In genomic region chr5:119072496-119072895, GRCh38 we compare ENCODE assay signal across 9 cellular contexts. TPM values are rescaled to one million over a fixed set of nuclear protein-coding genes. Genes with fewer than 3 reads are reported as not detected.
DNase-seq lines count a peak whose midpoint lies in the region; ATAC-seq, FAIRE-seq and TF ChIP-seq lines count a peak whose summit lies in the region.
"Had no signal": no experiment of that assay in that cellular context is flagged by ENCODE, and none has a peak within 500 bp of the region (broad histone marks: within the 10 kb centered on the region; RNA-seq: fewer than 3 reads in every experiment).

No MANE protein-coding gene starts in this region.

- H3K4ac ChIP-seq in mesendoderm (ENCODE audit: low read depth, low read length) = no peak overlapping the region

- H2BK5ac ChIP-seq in mesendoderm (ENCODE audit: low read length) = no peak overlapping the region

- peaks cover 22% of the 10 kb centered on the region for H3K79me2 ChIP-seq in mesendoderm (ENCODE audit: control insufficient read depth, insufficient read depth, low read length)

- H3K27ac Mint-ChIP-seq in stimulated activated naive CD8-positive, alpha-beta T cell treated with anti-CD3 and anti-CD28 coated beads, Interleukin-15, Interleukin-2, amounts not matched to agents 100 ng/mL and 50 ng/mL, for 24 hours = peak overlapping the region; percentile 9

- H3K4me1 ChIP-seq in ascending aorta = peaks cover 0 to 26% of the 10 kb centered on the region in 2 donors
- H3K4me1 ChIP-seq in mesendoderm (ENCODE audit: control insufficient read depth, low read depth, low read length) = no peaks in the 10 kb centered on the region
- H3K4me1 ChIP-seq in small intestine (ENCODE audit: control insufficient read depth in 2 of 2, insufficient read depth in 1 of 2, low read depth in 1 of 2, low read length in 1 of 2) = peaks cover 0 to 3% of the 10 kb centered on the region in 2 donors

- no peak for FAIRE-seq in small intestine (lab: Jason Lieb, UNC)
- FAIRE-seq: TTC549 had no signal

- peak overlapping the region; percentile 73 for H3K4me3 Mint-ChIP-seq in stimulated activated naive CD8-positive, alpha-beta T cell treated with anti-CD3 and anti-CD28 coated beads, Interleukin-15, Interleukin-2, amounts not matched to agents 100 ng/mL and 50 ng/mL, for 24 hours

- H2AK5ac ChIP-seq in mesendoderm (ENCODE audit: low read length) = no peak overlapping the region

- no peak overlapping the region for H4K8ac ChIP-seq in mesendoderm (ENCODE audit: low read depth, low read length)

- H3K27me3 ChIP-seq in ascending aorta (no peaks in the 10 kb centered on the region), mesendoderm (ENCODE audit: insufficient read depth, low read length, poor library complexity) (no peaks in the 10 kb centered on the region), small intestine (ENCODE audit: control insufficient read depth in 2 of 2, insufficient read depth in 2 of 2, low read length in 2 of 2) (no peaks in the 10 kb centered on the region)

- no peak for TF ChIP-seq CTCF in ascending aorta (IDR thresholded peaks at IDR 0.05)

- H2BK15ac ChIP-seq in mesendoderm (replicated peaks; ENCODE audit: low read depth) = no peak overlapping the region

- H3K9me3 ChIP-seq in ascending aorta = no peaks in the 10 kb centered on the region
- H3K9me3 ChIP-seq in small intestine (ENCODE audit: control insufficient read depth, low read depth) = no peaks in the 10 kb centered on the region

- H3K18ac ChIP-seq in mesendoderm (ENCODE audit: low read length) = no peak overlapping the region

- H3K27me3 Mint-ChIP-seq in stimulated activated naive CD8-positive, alpha-beta T cell treated with anti-CD3 and anti-CD28 coated beads, Interleukin-15, Interleukin-2, amounts not matched to agents 100 ng/mL and 50 ng/mL, for 24 hours = no peaks in the 10 kb centered on the region

- intact Hi-C loops in ascending aorta (cut with DNase I) = loop anchor here (5.0 kb wide), 1 partner anchor 340 kb away; no protein-coding TSS in a partner anchor

- WGBS in mesendoderm (ENCODE audit: extremely low coverage, insufficient coverage, low lambda C conversion rate) = no CpG with 5 or more reads among the region's 2 CpGs
- WGBS in small intestine, 3 donors = 34 to 68% (median 41%) methylated on average over 2 of the region's 2 CpGs

- no peak overlapping the region for H2BK120ac ChIP-seq in mesendoderm (ENCODE audit: low read depth, low read length)

- H3K9me3 Mint-ChIP-seq in stimulated activated naive CD8-positive, alpha-beta T cell treated with anti-CD3 and anti-CD28 coated beads, Interleukin-15, Interleukin-2, amounts not matched to agents 100 ng/mL and 50 ng/mL, for 24 hours = no peaks in the 10 kb centered on the region

- no peaks in the 10 kb centered on the region for H3K36me3 ChIP-seq in ascending aorta
- H3K36me3 ChIP-seq in mesendoderm (ENCODE audit: control insufficient read depth, insufficient read depth, low read length) = no peaks in the 10 kb centered on the region
- H3K36me3 ChIP-seq in small intestine (ENCODE audit: control insufficient read depth in 2 of 2, insufficient read depth in 2 of 2, low read length in 2 of 2) = no peaks in the 10 kb centered on the region

- H3K27ac ChIP-seq in ascending aorta (no peak overlapping the region), mesendoderm (ENCODE audit: low read depth, low read length) (no peak overlapping the region), small intestine (ENCODE audit: low read depth in 1 of 2, low read length in 1 of 2) (no peak overlapping the region)

- H3K79me1 ChIP-seq in mesendoderm (ENCODE audit: low read length) = peaks cover 3% of the 10 kb centered on the region

- DNase-seq in stimulated activated naive CD8-positive, alpha-beta T cell treated with anti-CD3 and anti-CD28 coated beads, Interleukin-15, Interleukin-2, amounts not matched to agents 100 U/mL and 50 U/mL, for 24 hours = no peak
- no peak for DNase-seq in ascending aorta (ENCODE audit: low spot score in 2 of 2)
- DNase-seq in mesendoderm = no peak
- DNase-seq in small intestine = no peak
- DNase-seq in HuH-7 (ENCODE audit: low spot score) = no peak
- no peak for DNase-seq in SHP77 treated with DMSO at 0.1 percent for 48 hours (lab: John Stamatoyannopoulos, UW)
- DNase-seq in NCI-H446 (lab: John Stamatoyannopoulos, UW) = no peak

- peaks cover 6% of the 10 kb centered on the region for H3K36me3 Mint-ChIP-seq in stimulated activated naive CD8-positive, alpha-beta T cell treated with anti-CD3 and anti-CD28 coated beads, Interleukin-15, Interleukin-2, amounts not matched to agents 100 ng/mL and 50 ng/mL, for 24 hours (ENCODE audit: low read depth)

- H3K23ac ChIP-seq in mesendoderm (ENCODE audit: low read length) = no peak overlapping the region

- peak overlapping the region; percentile 9 for H3K56ac ChIP-seq in mesendoderm (ENCODE audit: low read length)

- H4K5ac ChIP-seq in mesendoderm (ENCODE audit: low read length) = no peak overlapping the region

- H3K4me2 ChIP-seq in mesendoderm (ENCODE audit: low read length) = peak overlapping the region; percentile 1

- ATAC-seq in stimulated activated naive CD8-positive, alpha-beta T cell treated with anti-CD3 and anti-CD28 coated beads, Interleukin-15, Interleukin-2, amounts not matched to agents 100 U/mL and 50 U/mL, for 24 hours = no peak

- H3K4me1 Mint-ChIP-seq in stimulated activated naive CD8-positive, alpha-beta T cell treated with anti-CD3 and anti-CD28 coated beads, Interleukin-15, Interleukin-2, amounts not matched to agents 100 ng/mL and 50 ng/mL, for 24 hours (ENCODE audit: low read depth) = peaks cover 58% of the 10 kb centered on the region

- H3K4me3 ChIP-seq in ascending aorta (peak overlapping the region; percentile 69 to 97), mesendoderm (ENCODE audit: low read length) (no peak overlapping the region), small intestine (ENCODE audit: low read depth in 1 of 2, low read length in 2 of 2) (peak overlapping the region in 1 of 2 donors; percentile 38)

- peak overlapping the region; percentile 16 for H3K9ac ChIP-seq in mesendoderm (ENCODE audit: low read length)

RNA-seq across cellular contexts. Expression of gene DMXL1, which starts 1.6 kb away (rescaled TPM):
- 136 TPM for total RNA-seq in ascending aorta
- polyA plus RNA-seq in mesendoderm (2013, experiment 1 of 2) = 11.2 TPM
- 12.4 TPM for polyA plus RNA-seq in mesendoderm (2013, experiment 2 of 2)
- polyA plus RNA-seq in small intestine = 10 to 100 TPM in 2 of 3 donors, 1 to 10 TPM in 1; 8.1 to 33.1 (median 14.6) TPM
